ENCODE assay signal across 8 cellular contexts in genomic region chr1:201282931-201283829, GRCh38. TPM values are rescaled to one million over a fixed set of nuclear protein-coding genes. Genes with fewer than 3 reads are reported as not detected.
DNase-seq lines count a peak whose midpoint lies in the region; ATAC-seq and TF ChIP-seq lines count a peak whose summit lies in the region.

Gene PKP1, plus strand, starts transcription at chr1:201283506. Its CDS starts 197 bp downstream, at chr1:201283703.

- TSS peak; percentile 53 for BruUV-seq in A673 (replicated peaks; lab: Mats Ljungman, UMichigan)

- WGBS in urinary bladder: 4% methylated on average over 55 of the region's 55 CpGs

- intact Hi-C loops in A673 (cut with micrococcal nuclease; ENCODE audit: unreplicated experiment) (loop anchor here (1.0 kb wide), 1 partner anchor 15 kb away; no protein-coding TSS in a partner anchor), mucosa of descending colon (cut with DNase I, micrococcal nuclease) (no loop called here)

- H3K4me1 ChIP-seq in A673 (ENCODE audit: insufficient read depth, low read length, poor library complexity, severe bottlenecking) (peaks cover 46% of the 10 kb centered on the region), mucosa of descending colon (ENCODE audit: low read depth) (peaks cover 10% of the 10 kb centered on the region), urinary bladder (ENCODE audit: insufficient read depth) (no peaks in the 10 kb centered on the region), SJCRH30 (peaks cover 13% of the 10 kb centered on the region)

- ATAC-seq in mucosa of descending colon: peak; percentile 83

- H3K36me3 ChIP-seq in A673 (ENCODE audit: insufficient read depth, low read length, poor library complexity, severe bottlenecking) (peaks cover 37% of the 10 kb centered on the region), mucosa of descending colon (ENCODE audit: low read depth) (no peaks in the 10 kb centered on the region), urinary bladder (ENCODE audit: insufficient read depth) (no peaks in the 10 kb centered on the region), SJCRH30 (no peaks in the 10 kb centered on the region)

- H3K27me3 ChIP-seq in A673 (replicated peaks; ENCODE audit: insufficient read depth, low read depth, low read length, poor library complexity) (no peaks in the 10 kb centered on the region), SJCRH30 (peaks cover 5% of the 10 kb centered on the region; the same call in 1 of the 2 replicates)

- CTCF ChIA-PET in A673 (lab: Charles Lee): interaction anchor here (0.6 to 0.9 kb wide), 3 partner anchors 16 to 168 kb away, joined by 3 read pairs; no protein-coding TSS in a partner anchor

- TF ChIP-seq CTCF in A673 (conservative IDR thresholded peaks at IDR 0.05; ENCODE audit: low read depth, low read length) (no peak), mucosa of descending colon (IDR thresholded peaks at IDR 0.05) (no peak)

- peak within 1 kb of the TSS; percentile 94 for H3K4me3 ChIP-seq in A673 (ENCODE audit: low read depth, low read length, poor library complexity, severe bottlenecking)
- H3K4me3 ChIP-seq in mucosa of descending colon: no peak within 1 kb of the TSS
- H3K4me3 ChIP-seq in urinary bladder (ENCODE audit: low read depth, low read length): peak within 1 kb of the TSS; percentile 10
- no peak within 1 kb of the TSS for H3K4me3 ChIP-seq in SJCRH30

- POLR2A ChIA-PET in A673 (lab: Charles Lee; ENCODE audit: low non-redundant PET): interaction anchor here (0.6 to 1.4 kb wide), 6 partner anchors 14 to 627 kb away, joined by 3 to 9 read pairs (median 4); no protein-coding TSS in a partner anchor

- H3K27ac ChIP-seq in A673 (ENCODE audit: low read depth, low read length, poor library complexity, severe bottlenecking) (peak within 1 kb of the TSS; percentile 96), urinary bladder (ENCODE audit: low read depth) (no peak within 1 kb of the TSS), SJCRH30 (no peak within 1 kb of the TSS)

- DNase-seq in A673 (ENCODE audit: low spot score) (peak; percentile 98), NCI-H146 treated with DMSO at 0.1 percent for 48 hours (lab: John Stamatoyannopoulos, UW; ENCODE audit: unreplicated experiment) (peak; percentile 71), dermis blood vessel endothelial cell (peak; percentile 13), mucosa of descending colon (peak; percentile 54 to 73 (median 60)), SJCRH30 (no peak), NCI-H82 treated with DMSO at 0.1 percent for 48 hours (lab: John Stamatoyannopoulos, UW; ENCODE audit: unreplicated experiment) (no peak), NCI-H1436 treated with DMSO at 0.1 percent for 48 hours (lab: John Stamatoyannopoulos, UW) (no peak)

- H3K9me3 ChIP-seq in A673 (ENCODE audit: low read depth, low read length, poor library complexity, severe bottlenecking) (no peaks in the 10 kb centered on the region), mucosa of descending colon (no peaks in the 10 kb centered on the region), SJCRH30 (replicated peaks) (no peaks in the 10 kb centered on the region)

RNA-seq across cellular contexts. Expression of gene PKP1, which starts in this region (rescaled TPM):
- total RNA-seq in A673 (2021) (492 and 535 TPM in 2 replicates), dermis blood vessel endothelial cell (0.19 and 0.85 TPM in 2 replicates), mucosa of descending colon (under 1 TPM in 2 of 3 donors, not detected in 1; 0.27 to 0.41 TPM), urinary bladder (4.0 TPM)
- polyA plus RNA-seq in urinary bladder: 2.5 TPM
- not detected in 2 replicates for total RNA-seq in SJCRH30 (2014; rRNA removed; shearing (Covaris generic))

Comparison
In these comparisons a context has a peak if more than half of its experiments do, and no peak if none do; other contexts are left out.
1. RNA of gene PKP1 (total RNA-seq): 492 to 535 TPM in A673; 4.0 TPM in urinary bladder (single experiment), 0.19 to 0.85 TPM in dermis blood vessel endothelial cell, 0.27 to 0.41 TPM in mucosa of descending colon and not detected in SJCRH30; every median in the first group is over 10 times any median in the second.
2. Peak in DNase-seq in dermis blood vessel endothelial cell; RNA of the gene not detected or under 1 TPM.
3. Peak in DNase-seq and ATAC-seq in mucosa of descending colon; RNA of the gene not detected or under 1 TPM.
4. DNase-seq: peak in A673 (single experiment) and NCI-H146 treated with DMSO at 0.1 percent for 48 hours (single experiment); none in SJCRH30 (0 of 2), NCI-H82 treated with DMSO at 0.1 percent for 48 hours (single experiment) and NCI-H1436 treated with DMSO at 0.1 percent for 48 hours (single experiment).
5. H3K4me3 ChIP-seq: peak in A673 (single experiment) and urinary bladder (single experiment); none in mucosa of descending colon (single experiment) and SJCRH30 (single experiment).